In the genomic region with DNA sequence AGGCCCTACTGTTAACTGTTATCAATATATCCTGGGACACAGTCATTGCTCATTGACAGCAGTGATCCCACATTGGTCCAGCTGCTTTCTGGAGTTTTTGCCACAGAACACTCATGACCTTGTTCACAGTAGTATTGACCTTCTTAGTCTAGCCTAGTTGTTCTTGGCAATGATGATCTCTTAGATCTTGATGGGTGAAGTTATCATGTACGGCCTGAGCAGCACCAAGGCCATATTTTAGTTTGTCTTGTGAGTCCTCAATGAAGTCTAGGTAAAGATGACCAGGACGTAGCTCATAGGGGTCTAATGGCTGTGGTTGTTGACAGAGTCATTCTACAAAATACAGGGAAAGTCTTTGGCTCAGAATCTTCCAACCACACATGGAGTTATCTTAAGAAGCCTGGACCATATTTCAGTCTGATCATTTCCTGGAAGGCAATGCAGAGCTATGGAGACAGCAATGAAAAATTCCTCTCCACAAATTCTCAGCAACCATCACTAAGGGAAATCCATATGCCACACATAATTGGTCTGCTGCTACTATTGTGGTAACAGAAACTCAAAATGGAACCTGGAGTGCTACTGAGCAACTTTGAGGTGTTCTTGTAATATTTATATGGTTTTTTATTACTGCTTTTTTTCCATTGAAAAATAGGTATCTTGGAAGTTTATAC, we compare ENCODE assay signal across 31 cellular contexts.
"Had no signal": no experiment of that assay in that cellular context is flagged by ENCODE, and none has a peak within 500 bp of the region (broad histone marks: within the 10 kb centered on the region; RNA-seq: fewer than 3 reads in every experiment).

No MANE protein-coding gene starts in this region.

- H3K27me3 ChIP-seq: adrenal gland, body of pancreas, brain microvascular endothelial cell, breast epithelium had no signal

- H3K4me3 ChIP-seq: adrenal gland, body of pancreas, breast epithelium had no signal

- H3K36me3 ChIP-seq: adrenal gland, brain microvascular endothelial cell, breast epithelium had no signal

- FAIRE-seq: astrocyte, TTC549 had no signal

- ATAC-seq: activated CD8-positive, alpha-beta T cell treated with anti-CD3 and anti-CD28 coated beads for 36 hours; activated naive CD4-positive, alpha-beta T cell treated with anti-CD3 and anti-CD28 coated beads, Interleukin-2, amount 50 U/mL, for 72 hours; activated T-cell treated with anti-CD3 and anti-CD28 coated beads, Interleukin-2, amount 50 U/mL, for 4 hours; activated T-cell treated with anti-CD3 and anti-CD28 coated beads, Interleukin-2, amount 50 U/mL, for 72 hours; activated T-helper 17 cell treated with anti-CD3 and anti-CD28 coated beads, Interleukin-2, amount 50 U/mL, for 72 hours; body of pancreas had no signal

- H3K4me1 ChIP-seq: breast epithelium had no signal

- H3K9me3 ChIP-seq: adrenal gland, body of pancreas, breast epithelium had no signal

- DNase-seq: activated CD4-positive, alpha-beta memory T cell treated with anti-CD3 and anti-CD28 coated beads for 36 hours; activated CD4-positive, alpha-beta T cell treated with anti-CD3 and anti-CD28 coated beads for 48 hours; activated CD4-positive, alpha-beta T cell treated with anti-CD3 and anti-CD28 coated beads, Interleukin-2, amount 10 ng/mL, durations not matched to agents 7 days and 5 days; activated CD4-positive, CD25-positive, alpha-beta regulatory T cell treated with anti-CD3 and anti-CD28 coated beads, Interleukin-2, amount 50 U/mL, for 72 hours; activated CD8-positive, alpha-beta memory T cell treated with anti-CD3 and anti-CD28 coated beads, Interleukin-2, amount 50 U/mL, for 4 hours; activated CD8-positive, alpha-beta T cell treated with anti-CD3 and anti-CD28 coated beads for 36 hours; activated effector memory CD4-positive, alpha-beta T cell treated with anti-CD3 and anti-CD28 coated beads, Interleukin-2, amount 50 U/mL, for 16 hours; activated gamma-delta T cell treated with Interleukin-2 at 50 U/mL for 16 hours; activated naive CD4-positive, alpha-beta T cell; activated naive CD4-positive, alpha-beta T cell treated with anti-CD3 and anti-CD28 coated beads for 36 hours; activated naive CD4-positive, alpha-beta T cell treated with anti-CD3 and anti-CD28 coated beads, Interleukin-2, amount 50 U/mL, for 16 hours; activated naive CD8-positive, alpha-beta T cell treated with anti-CD3 and anti-CD28 coated beads for 36 hours; activated T-cell treated with anti-CD3 and anti-CD28 coated beads for 4 hours; activated T-cell treated with anti-CD3 and anti-CD28 coated beads, Interleukin-2, amount 50 U/mL, for 1 hour; activated T-cell treated with anti-CD3 and anti-CD28 coated beads, Interleukin-2, amount 50 U/mL, for 4 hours; activated T-cell treated with anti-CD3 and anti-CD28 coated beads, Interleukin-2, amount 50 U/mL, for 72 hours; adrenal gland; amniotic stem cell; aorta; body of pancreas; brain microvascular endothelial cell; central memory CD4-positive, alpha-beta T cell; T-helper 1 cell; T-helper 2 cell; T-helper 9 cell had no signal

- H3K27ac ChIP-seq: adrenal gland, body of pancreas, brain microvascular endothelial cell, breast epithelium, VCaP had no signal
